8 cellular contexts compared by ENCODE assay signal in the genomic region with DNA sequence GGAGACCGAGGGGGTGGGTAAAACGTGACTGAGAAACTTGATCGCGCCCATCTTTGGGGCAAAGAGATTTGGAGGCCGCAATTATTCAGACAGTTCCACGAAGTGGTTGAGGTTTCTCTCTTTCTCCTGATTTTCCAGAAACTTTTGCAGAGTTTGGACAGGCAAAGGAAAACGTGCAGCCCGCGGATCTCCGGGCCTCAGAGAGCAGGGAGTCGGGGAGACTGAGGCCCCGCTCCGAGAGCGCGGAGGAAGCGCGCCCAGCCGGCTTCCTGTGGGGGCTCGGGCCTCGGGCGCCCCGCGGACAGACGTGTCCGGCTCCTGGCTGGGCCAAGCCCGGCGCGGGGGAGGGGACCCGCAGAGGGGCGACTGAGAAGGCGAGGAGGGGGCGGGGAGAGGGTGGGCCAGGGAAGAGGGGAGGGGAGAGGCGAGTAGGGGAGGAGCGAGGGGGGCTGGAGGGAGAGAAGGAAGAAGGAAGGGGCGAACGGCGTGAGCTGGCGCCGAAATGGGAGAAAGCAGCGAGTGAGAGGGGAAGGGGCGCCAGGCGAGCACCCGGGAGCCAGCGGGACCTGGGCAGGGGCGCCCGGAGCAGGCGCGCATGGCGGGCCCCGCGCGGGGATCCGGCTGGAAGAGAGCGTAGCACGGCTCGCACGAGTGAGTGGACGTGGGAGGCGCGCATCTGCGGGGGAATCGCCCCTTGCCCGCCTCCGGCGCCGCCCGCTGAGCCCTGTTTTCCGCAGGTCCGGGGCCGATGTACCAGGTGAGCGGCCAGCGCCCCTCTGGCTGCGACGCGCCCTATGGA. TPM values are rescaled to one million over a fixed set of nuclear protein-coding genes. Genes with fewer than 3 reads are reported as not detected.
A peak's percentile ranks its signal among the peaks of the same experiment; 100 is the strongest.
DNase-seq lines count a peak whose midpoint lies in the region; ATAC-seq and TF ChIP-seq lines count a peak whose summit lies in the region.

Gene MDFI, plus strand, starts transcription at position 467 of the 799 bp plus-strand sequence. Its CDS starts 282 bp downstream, at position 749.

- H3K4me3 Mint-ChIP-seq in endodermal cell (peak within 1 kb of the TSS; percentile 80), natural killer cell (peak within 1 kb of the TSS; percentile 71)

- H3K4me1 Mint-ChIP-seq in endodermal cell (peaks cover 25% of the 10 kb centered on the region), natural killer cell (peaks cover 0 to 21% of the 10 kb centered on the region in 2 donors)

- no peaks in the 10 kb centered on the region for H3K9me3 ChIP-seq in endodermal cell (ENCODE audit: control insufficient read depth, low read length)

- H3K27ac Mint-ChIP-seq in endodermal cell (peak within 1 kb of the TSS; percentile 70), natural killer cell (no peak within 1 kb of the TSS)

- 0% methylated on average over 18 to 75 of the region's 75 CpGs for WGBS in endodermal cell (ENCODE audit: insufficient coverage in 1 of 2, insufficient read length in 1 of 2), 2 experiments

- peak within 1 kb of the TSS; percentile 53 for H3K4me3 ChIP-seq in ACC112 (ENCODE audit: low read depth, low read length)
- H3K4me3 ChIP-seq in endodermal cell (ENCODE audit: low read length): peak within 1 kb of the TSS; percentile 85

- H3K4me1 ChIP-seq in ACC112 (ENCODE audit: control insufficient read depth, insufficient read depth, low read length, unreplicated experiment) (peaks cover 4% of the 10 kb centered on the region), endodermal cell (ENCODE audit: control insufficient read depth, insufficient read depth, low read length) (peaks cover 4% of the 10 kb centered on the region)

- DNase-seq in NCI-H748 (lab: John Stamatoyannopoulos, UW; ENCODE audit: unreplicated experiment) (peak; percentile 67), endodermal cell (peak; percentile 88), natural killer cell (no peak), activated gamma-delta T cell (lab: John Stamatoyannopoulos, UW) (no peak), NCI-H2029 treated with DMSO at 0.1 percent for 48 hours (lab: John Stamatoyannopoulos, UW) (no peak)

- H3K27me3 ChIP-seq in ACC112 (ENCODE audit: insufficient read depth, low read length) (peaks cover 77% of the 10 kb centered on the region), endodermal cell (ENCODE audit: control insufficient read depth, insufficient read depth, low read length, poor library complexity, severe bottlenecking) (peaks cover 52% of the 10 kb centered on the region)

- H3K27me3 Mint-ChIP-seq in endodermal cell (ENCODE audit: insufficient read depth) (peaks cover 68% of the 10 kb centered on the region), natural killer cell (ENCODE audit: low read depth in 2 of 2) (peaks cover 43 to 56% of the 10 kb centered on the region in 2 donors)

- no peaks in the 10 kb centered on the region for H3K79me2 ChIP-seq in ACC112 (ENCODE audit: control insufficient read depth, insufficient read depth, low read length, unreplicated experiment)

- H2AFZ ChIP-seq in ACC112 (ENCODE audit: low read length, unreplicated experiment): peak within 1 kb of the TSS; percentile 48

- peaks cover 10% of the 10 kb centered on the region for H3K36me3 Mint-ChIP-seq in endodermal cell (ENCODE audit: low read depth)
- H3K36me3 Mint-ChIP-seq in natural killer cell: no peaks in the 10 kb centered on the region

- H3K9ac ChIP-seq in endodermal cell (ENCODE audit: extremely low read depth, low read length, poor library complexity, severe bottlenecking): peak within 1 kb of the TSS; percentile 24

- ATAC-seq in natural killer cell: peak in 1 of 3 donors; percentile 34
- no peak for ATAC-seq in HG02571 (IDR thresholded peaks at IDR 0.05; ENCODE audit: unreplicated experiment)
- no peak for ATAC-seq in HG03521 (IDR thresholded peaks at IDR 0.05; ENCODE audit: unreplicated experiment)

- TF ChIP-seq CTCF in endodermal cell (conservative IDR thresholded peaks at IDR 0.05): no peak
- no peak for TF ChIP-seq CTCF in natural killer cell (IDR thresholded peaks at IDR 0.05)

- H3K36me3 ChIP-seq in ACC112 (ENCODE audit: insufficient read depth, low read length) (no peaks in the 10 kb centered on the region), endodermal cell (ENCODE audit: control insufficient read depth, insufficient read depth, low read length) (no peaks in the 10 kb centered on the region)

- H3K9me3 Mint-ChIP-seq in endodermal cell (no peaks in the 10 kb centered on the region), natural killer cell (no peaks in the 10 kb centered on the region)

- intact Hi-C loops in natural killer cell (cut with micrococcal nuclease): no loop called here

- no peak within 1 kb of the TSS for H3K27ac ChIP-seq in ACC112 (ENCODE audit: low read depth, low read length)
- H3K27ac ChIP-seq in endodermal cell (ENCODE audit: low read depth, low read length): peak within 1 kb of the TSS; percentile 12

RNA-seq across cellular contexts. Expression of gene MDFI, which starts in this region (rescaled TPM):
- total RNA-seq in endodermal cell (10 to 100 TPM; 52.7 to 80.0 TPM), natural killer cell (not detected)
- polyA plus RNA-seq in endodermal cell (2013, experiment 1 of 2): 76.9 TPM
- 84.7 TPM for polyA plus RNA-seq in endodermal cell (2013, experiment 2 of 2)

Comparison
In these comparisons a context has a peak if more than half of its experiments do, and no peak if none do; other contexts are left out.
1. RNA of gene MDFI (total RNA-seq): 52.7 to 80.0 TPM in endodermal cell; not detected in natural killer cell; every median in the first group is over 10 times any median in the second.
2. DNase-seq: peak in NCI-H748 (single experiment) and endodermal cell (single experiment); none in natural killer cell (single experiment), activated gamma-delta T cell (single experiment) and NCI-H2029 treated with DMSO at 0.1 percent for 48 hours (single experiment).